ENCODE assay signal across 28 cellular contexts in the genomic region with DNA sequence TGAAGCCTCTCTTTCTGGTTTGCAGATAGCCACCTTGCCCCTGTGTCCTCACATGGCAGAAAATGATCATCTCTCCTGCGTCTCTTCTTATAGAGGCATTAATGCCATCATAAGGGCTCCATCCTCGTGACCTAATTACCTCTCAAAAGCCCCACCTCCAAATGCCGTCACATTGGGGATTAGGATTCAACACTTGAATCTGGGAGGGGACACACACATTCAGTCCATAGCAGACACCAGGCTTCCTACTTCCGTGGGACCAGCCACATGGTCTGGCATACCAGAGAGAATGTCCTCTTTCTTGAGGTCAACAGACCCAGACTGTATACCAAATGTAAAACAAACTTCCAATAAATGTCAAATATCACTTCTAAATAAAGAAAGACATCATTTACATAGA.
"Had no signal": no experiment of that assay in that cellular context is flagged by ENCODE, and none has a peak within 500 bp of the region (broad histone marks: within the 10 kb centered on the region; RNA-seq: fewer than 3 reads in every experiment).

No MANE protein-coding gene starts in this region.

- H3K4me1 ChIP-seq: colonic mucosa, esophagus muscularis mucosa, esophagus squamous epithelium, foreskin keratinocyte, gastrocnemius medialis, gastroesophageal sphincter, heart left ventricle, heart right ventricle had no signal

- H3K9me3 ChIP-seq: colonic mucosa, esophagus muscularis mucosa, esophagus squamous epithelium, gastrocnemius medialis, gastroesophageal sphincter, heart left ventricle, heart right ventricle had no signal

- H3K27me3 ChIP-seq: colonic mucosa, esophagus muscularis mucosa, esophagus squamous epithelium, foreskin keratinocyte, gastrocnemius medialis, gastroesophageal sphincter had no signal

- H3K4me1 Mint-ChIP-seq: endodermal cell had no signal

- H3K27me3 Mint-ChIP-seq: dendritic cell treated with granulocyte-macrophage colony-stimulating factor and Interleukin-4, amounts not matched to agents 40 ng/mL and 50 ng/mL, for 4 days; effector memory CD8-positive, alpha-beta T cell had no signal

- FAIRE-seq: colon, endometrium, endothelial cell of umbilical vein, frontal cortex had no signal

- H3K27ac Mint-ChIP-seq: dendritic cell treated with granulocyte-macrophage colony-stimulating factor and Interleukin-4, amounts not matched to agents 40 ng/mL and 50 ng/mL, for 4 days; effector memory CD8-positive, alpha-beta T cell; endodermal cell had no signal

- H3K4me3 ChIP-seq: colonic mucosa, coronary artery, dorsolateral prefrontal cortex, esophagus muscularis mucosa, esophagus squamous epithelium, gastrocnemius medialis, gastroesophageal sphincter, heart left ventricle, heart right ventricle had no signal

- DNase-seq: colonic mucosa; cortex of kidney; dermis blood vessel endothelial cell; dorsolateral prefrontal cortex; effector CD4-positive, alpha-beta T cell; effector CD8-positive, alpha-beta T cell; effector memory CD4-positive, alpha-beta T cell; effector memory CD8-positive, alpha-beta T cell; endodermal cell; erythroblast; esophagus squamous epithelium; foreskin fibroblast; foreskin keratinocyte; foreskin melanocyte; gastrocnemius medialis; glutamatergic neuron; head of caudate nucleus; heart left ventricle; heart right ventricle had no signal

- H3K4me3 Mint-ChIP-seq: dendritic cell treated with granulocyte-macrophage colony-stimulating factor and Interleukin-4, amounts not matched to agents 40 ng/mL and 50 ng/mL, for 4 days; effector memory CD8-positive, alpha-beta T cell; endodermal cell had no signal

- H3K36me3 ChIP-seq: colonic mucosa, esophagus muscularis mucosa, esophagus squamous epithelium, gastrocnemius medialis, gastroesophageal sphincter, heart left ventricle, heart right ventricle had no signal

- H3K9me3 Mint-ChIP-seq: dendritic cell treated with granulocyte-macrophage colony-stimulating factor and Interleukin-4, amounts not matched to agents 40 ng/mL and 50 ng/mL, for 4 days; effector memory CD8-positive, alpha-beta T cell had no signal

- H3K27ac ChIP-seq: colonic mucosa, coronary artery, dorsolateral prefrontal cortex, epithelial cell of prostate, esophagus muscularis mucosa, esophagus squamous epithelium, foreskin keratinocyte, gastrocnemius medialis, gastroesophageal sphincter, heart left ventricle, heart right ventricle had no signal
